Comparison of ENCODE assay signal across 1 cellular context in the genomic region with DNA sequence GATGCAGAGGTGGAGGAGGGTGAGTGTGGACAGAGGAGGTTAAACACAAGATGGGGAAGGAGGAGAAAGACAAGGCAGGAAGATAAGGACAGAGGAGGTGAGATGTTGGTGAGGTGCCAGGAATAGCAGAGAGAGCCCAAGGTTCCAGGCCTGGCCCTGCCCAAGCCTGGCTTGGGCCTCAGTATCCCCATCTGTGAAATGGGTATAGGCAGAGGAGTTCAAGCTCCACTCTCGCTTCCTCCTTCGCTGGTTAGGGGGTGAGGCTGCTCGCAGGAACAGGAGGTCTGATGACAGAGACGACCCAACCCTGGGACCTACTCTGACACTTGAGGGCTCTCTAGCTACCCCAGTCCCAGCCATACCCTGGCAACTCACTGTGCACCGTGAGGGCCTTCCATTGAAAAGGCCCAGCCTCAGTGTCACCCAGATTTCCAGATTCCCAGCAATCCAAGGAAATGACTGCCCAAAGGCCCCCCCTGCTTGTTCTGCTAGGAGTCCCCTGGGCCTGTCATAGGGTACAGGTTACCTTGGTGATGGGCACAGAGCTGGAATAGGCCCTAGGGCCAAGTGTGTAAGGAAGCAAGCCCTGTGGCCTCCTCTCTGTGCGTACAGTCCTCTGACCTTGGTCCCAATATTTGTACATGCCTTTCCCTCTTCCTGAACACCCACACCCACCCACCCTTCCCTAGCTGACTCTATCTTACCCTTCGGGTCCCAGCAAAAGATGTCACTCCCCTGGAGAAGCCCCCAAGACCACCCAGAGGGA.
TF ChIP-seq lines count a peak whose summit lies in the region.

No MANE protein-coding gene starts in this region.

TF ChIP-seq in HEK293, 187 proteins besides CTCF, POLR2A, EP300 and RAD21 (continued from another document):
- TF ChIP-seq, protein P1, sequence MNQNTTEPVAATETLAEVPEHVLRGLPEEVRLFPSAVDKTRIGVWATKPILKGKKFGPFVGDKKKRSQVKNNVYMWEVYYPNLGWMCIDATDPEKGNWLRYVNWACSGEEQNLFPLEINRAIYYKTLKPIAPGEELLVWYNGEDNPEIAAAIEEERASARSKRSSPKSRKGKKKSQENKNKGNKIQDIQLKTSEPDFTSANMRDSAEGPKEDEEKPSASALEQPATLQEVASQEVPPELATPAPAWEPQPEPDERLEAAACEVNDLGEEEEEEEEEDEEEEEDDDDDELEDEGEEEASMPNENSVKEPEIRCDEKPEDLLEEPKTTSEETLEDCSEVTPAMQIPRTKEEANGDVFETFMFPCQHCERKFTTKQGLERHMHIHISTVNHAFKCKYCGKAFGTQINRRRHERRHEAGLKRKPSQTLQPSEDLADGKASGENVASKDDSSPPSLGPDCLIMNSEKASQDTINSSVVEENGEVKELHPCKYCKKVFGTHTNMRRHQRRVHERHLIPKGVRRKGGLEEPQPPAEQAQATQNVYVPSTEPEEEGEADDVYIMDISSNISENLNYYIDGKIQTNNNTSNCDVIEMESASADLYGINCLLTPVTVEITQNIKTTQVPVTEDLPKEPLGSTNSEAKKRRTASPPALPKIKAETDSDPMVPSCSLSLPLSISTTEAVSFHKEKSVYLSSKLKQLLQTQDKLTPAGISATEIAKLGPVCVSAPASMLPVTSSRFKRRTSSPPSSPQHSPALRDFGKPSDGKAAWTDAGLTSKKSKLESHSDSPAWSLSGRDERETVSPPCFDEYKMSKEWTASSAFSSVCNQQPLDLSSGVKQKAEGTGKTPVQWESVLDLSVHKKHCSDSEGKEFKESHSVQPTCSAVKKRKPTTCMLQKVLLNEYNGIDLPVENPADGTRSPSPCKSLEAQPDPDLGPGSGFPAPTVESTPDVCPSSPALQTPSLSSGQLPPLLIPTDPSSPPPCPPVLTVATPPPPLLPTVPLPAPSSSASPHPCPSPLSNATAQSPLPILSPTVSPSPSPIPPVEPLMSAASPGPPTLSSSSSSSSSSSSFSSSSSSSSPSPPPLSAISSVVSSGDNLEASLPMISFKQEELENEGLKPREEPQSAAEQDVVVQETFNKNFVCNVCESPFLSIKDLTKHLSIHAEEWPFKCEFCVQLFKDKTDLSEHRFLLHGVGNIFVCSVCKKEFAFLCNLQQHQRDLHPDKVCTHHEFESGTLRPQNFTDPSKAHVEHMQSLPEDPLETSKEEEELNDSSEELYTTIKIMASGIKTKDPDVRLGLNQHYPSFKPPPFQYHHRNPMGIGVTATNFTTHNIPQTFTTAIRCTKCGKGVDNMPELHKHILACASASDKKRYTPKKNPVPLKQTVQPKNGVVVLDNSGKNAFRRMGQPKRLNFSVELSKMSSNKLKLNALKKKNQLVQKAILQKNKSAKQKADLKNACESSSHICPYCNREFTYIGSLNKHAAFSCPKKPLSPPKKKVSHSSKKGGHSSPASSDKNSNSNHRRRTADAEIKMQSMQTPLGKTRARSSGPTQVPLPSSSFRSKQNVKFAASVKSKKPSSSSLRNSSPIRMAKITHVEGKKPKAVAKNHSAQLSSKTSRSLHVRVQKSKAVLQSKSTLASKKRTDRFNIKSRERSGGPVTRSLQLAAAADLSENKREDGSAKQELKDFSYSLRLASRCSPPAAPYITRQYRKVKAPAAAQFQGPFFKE (tag by site-specific recombination; IDR thresholded peaks at IDR 0.05; ENCODE audit: borderline replicate concordance): no peak
- TF ChIP-seq, protein P2, sequence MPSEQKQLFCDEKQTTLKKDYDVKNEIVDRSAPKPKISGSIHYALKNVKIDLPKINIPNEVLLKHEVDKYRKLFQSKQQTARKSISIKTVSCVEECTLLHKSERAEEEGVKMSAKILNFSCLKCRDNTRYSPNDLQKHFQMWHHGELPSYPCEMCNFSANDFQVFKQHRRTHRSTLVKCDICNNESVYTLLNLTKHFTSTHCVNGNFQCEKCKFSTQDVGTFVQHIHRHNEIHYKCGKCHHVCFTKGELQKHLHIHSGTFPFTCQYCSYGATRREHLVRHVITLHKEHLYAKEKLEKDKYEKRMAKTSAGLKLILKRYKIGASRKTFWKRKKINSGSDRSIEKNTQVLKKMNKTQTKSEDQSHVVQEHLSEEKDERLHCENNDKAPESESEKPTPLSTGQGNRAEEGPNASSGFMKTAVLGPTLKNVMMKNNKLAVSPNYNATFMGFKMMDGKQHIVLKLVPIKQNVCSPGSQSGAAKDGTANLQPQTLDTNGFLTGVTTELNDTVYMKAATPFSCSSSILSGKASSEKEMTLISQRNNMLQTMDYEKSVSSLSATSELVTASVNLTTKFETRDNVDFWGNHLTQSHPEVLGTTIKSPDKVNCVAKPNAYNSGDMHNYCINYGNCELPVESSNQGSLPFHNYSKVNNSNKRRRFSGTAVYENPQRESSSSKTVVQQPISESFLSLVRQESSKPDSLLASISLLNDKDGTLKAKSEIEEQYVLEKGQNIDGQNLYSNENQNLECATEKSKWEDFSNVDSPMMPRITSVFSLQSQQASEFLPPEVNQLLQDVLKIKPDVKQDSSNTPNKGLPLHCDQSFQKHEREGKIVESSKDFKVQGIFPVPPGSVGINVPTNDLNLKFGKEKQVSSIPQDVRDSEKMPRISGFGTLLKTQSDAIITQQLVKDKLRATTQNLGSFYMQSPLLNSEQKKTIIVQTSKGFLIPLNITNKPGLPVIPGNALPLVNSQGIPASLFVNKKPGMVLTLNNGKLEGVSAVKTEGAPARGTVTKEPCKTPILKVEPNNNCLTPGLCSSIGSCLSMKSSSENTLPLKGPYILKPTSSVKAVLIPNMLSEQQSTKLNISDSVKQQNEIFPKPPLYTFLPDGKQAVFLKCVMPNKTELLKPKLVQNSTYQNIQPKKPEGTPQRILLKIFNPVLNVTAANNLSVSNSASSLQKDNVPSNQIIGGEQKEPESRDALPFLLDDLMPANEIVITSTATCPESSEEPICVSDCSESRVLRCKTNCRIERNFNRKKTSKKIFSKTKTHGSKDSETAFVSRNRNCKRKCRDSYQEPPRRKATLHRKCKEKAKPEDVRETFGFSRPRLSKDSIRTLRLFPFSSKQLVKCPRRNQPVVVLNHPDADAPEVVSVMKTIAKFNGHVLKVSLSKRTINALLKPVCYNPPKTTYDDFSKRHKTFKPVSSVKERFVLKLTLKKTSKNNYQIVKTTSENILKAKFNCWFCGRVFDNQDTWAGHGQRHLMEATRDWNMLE (tag by site-specific recombination; conservative IDR thresholded peaks at IDR 0.05; ENCODE audit: low read depth): no peak
- no peak for TF ChIP-seq KLF16 (tag by site-specific recombination; IDR thresholded peaks at IDR 0.05)
- no peak for TF ChIP-seq ZNF600 (tag by site-specific recombination; IDR thresholded peaks at IDR 0.05)
- TF ChIP-seq ZNF341 (tag by site-specific recombination; IDR thresholded peaks at IDR 0.05; ENCODE audit: low read depth): no peak
- TF ChIP-seq ZBTB21 (tag by site-specific recombination; IDR thresholded peaks at IDR 0.05): no peak
- 0 out of 2 replicates have a peak, but pooled peaks have one; percentile 44 for TF ChIP-seq ZNF521 (tag by site-specific recombination; IDR thresholded peaks at IDR 0.05)
- TF ChIP-seq PRDM1 (tag by site-specific recombination; IDR thresholded peaks at IDR 0.05): no peak
- no peak for TF ChIP-seq ZNF146 (tag by site-specific recombination; IDR thresholded peaks at IDR 0.05)
- TF ChIP-seq, protein P3, sequence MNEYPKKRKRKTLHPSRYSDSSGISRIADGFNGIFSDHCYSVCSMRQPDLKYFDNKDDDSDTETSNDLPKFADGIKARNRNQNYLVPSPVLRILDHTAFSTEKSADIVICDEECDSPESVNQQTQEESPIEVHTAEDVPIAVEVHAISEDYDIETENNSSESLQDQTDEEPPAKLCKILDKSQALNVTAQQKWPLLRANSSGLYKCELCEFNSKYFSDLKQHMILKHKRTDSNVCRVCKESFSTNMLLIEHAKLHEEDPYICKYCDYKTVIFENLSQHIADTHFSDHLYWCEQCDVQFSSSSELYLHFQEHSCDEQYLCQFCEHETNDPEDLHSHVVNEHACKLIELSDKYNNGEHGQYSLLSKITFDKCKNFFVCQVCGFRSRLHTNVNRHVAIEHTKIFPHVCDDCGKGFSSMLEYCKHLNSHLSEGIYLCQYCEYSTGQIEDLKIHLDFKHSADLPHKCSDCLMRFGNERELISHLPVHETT (tag by site-specific recombination; IDR thresholded peaks at IDR 0.05): 0 out of 2 replicates have a peak, but pooled peaks have one; percentile 38
- TF ChIP-seq SCRT1 (tag by site-specific recombination; IDR thresholded peaks at IDR 0.05; ENCODE audit: borderline replicate concordance): no peak
- TF ChIP-seq ZNF610 (tag by site-specific recombination; IDR thresholded peaks at IDR 0.05; ENCODE audit: borderline replicate concordance): no peak
- TF ChIP-seq TRIM28 (IDR thresholded peaks at IDR 0.05; ENCODE audit: borderline replicate concordance, low read length): no peak
- TF ChIP-seq ZNF560 (tag by site-specific recombination; IDR thresholded peaks at IDR 0.05; ENCODE audit: borderline replicate concordance): no peak
- no peak for TF ChIP-seq ZNF423 (tag by site-specific recombination; IDR thresholded peaks at IDR 0.05)
- no peak for TF ChIP-seq ZNF626 (tag by site-specific recombination; IDR thresholded peaks at IDR 0.05)
- TF ChIP-seq ZNF777 (tag by site-specific recombination; IDR thresholded peaks at IDR 0.05; ENCODE audit: borderline replicate concordance): no peak
- no peak for TF ChIP-seq ZNF391 (tag by site-specific recombination; IDR thresholded peaks at IDR 0.05; ENCODE audit: borderline replicate concordance, low read depth)
- peak; percentile 40 for TF ChIP-seq ZNF623 (tag by site-specific recombination; IDR thresholded peaks at IDR 0.05)
- no peak for TF ChIP-seq MZF1 (tag by site-specific recombination; IDR thresholded peaks at IDR 0.05; ENCODE audit: borderline replicate concordance)
- no peak for TF ChIP-seq ZNF433 (tag by site-specific recombination; IDR thresholded peaks at IDR 0.05; ENCODE audit: low read depth)
